Comparison of ENCODE assay signal across 8 cellular contexts in the genomic region with DNA sequence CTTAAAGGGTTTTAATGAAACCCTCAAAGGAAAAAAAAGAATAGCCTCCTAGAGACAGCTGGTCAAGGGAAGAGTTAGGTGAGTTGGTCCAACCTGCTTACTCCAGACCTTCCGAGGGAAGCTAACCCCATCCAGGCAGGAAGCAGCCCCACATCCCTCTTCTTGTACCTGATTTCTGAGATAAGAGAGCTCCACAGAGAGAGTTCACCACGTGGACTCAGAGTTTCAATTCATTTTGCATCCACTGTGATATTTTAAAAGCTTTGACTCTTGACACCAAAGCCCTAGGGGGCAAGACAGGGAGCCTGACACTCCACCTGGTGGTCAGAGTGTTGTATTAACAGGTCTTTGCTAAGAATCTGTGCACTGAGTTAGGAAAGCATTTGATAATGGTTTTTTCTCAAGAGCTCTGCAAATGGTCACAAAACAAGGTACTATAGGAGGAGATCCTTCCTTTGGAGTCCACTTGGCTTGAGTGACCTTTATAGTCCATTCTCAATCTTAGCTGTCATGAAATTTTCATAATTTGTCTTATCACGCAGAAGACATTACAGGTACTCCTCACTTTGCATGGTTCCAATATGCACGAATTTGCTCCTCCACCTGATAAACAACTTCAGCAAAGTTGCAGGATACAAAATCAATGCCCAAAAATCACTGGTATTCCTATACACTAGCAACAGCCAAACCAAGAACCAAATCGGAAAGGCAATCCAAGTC. TPM values are rescaled to one million over a fixed set of nuclear protein-coding genes. Genes with fewer than 3 reads are reported as not detected.
DNase-seq lines count a peak whose midpoint lies in the region; ATAC-seq and TF ChIP-seq lines count a peak whose summit lies in the region.

No MANE protein-coding gene starts in this region.

- H3K36me3 Mint-ChIP-seq in activated CD4-positive, alpha-beta T cell treated with anti-CD3 and anti-CD28 coated beads, Interleukin-2, amount 10 ng/mL, durations not matched to agents 24 days and 14 days (ENCODE audit: low read depth), result peaks cover 20% of the 10 kb centered on the region
- peaks cover 0 to 13% (median 0%) of the 10 kb centered on the region in 3 donors for H3K36me3 Mint-ChIP-seq in naive thymus-derived CD8-positive, alpha-beta T cell

- TF ChIP-seq CTCF in BE2C (IDR thresholded peaks at IDR 0.05; ENCODE audit: low read depth, low read length), result peak; percentile 92

- no peaks in the 10 kb centered on the region for H3K9me3 ChIP-seq in BE2C

- peak overlapping the region; percentile 85 for H3K27ac Mint-ChIP-seq in activated CD4-positive, alpha-beta T cell treated with anti-CD3 and anti-CD28 coated beads, Interleukin-2, amount 10 ng/mL, durations not matched to agents 24 days and 14 days
- peak overlapping the region; percentile 89 to 96 (median 93) for H3K27ac Mint-ChIP-seq in naive thymus-derived CD8-positive, alpha-beta T cell

- intact Hi-C loops in activated CD4-positive, alpha-beta T cell treated with anti-CD3 and anti-CD28 coated beads, Interleukin-2, amount 10 ng/mL, durations not matched to agents 24 days and 14 days (cut with micrococcal nuclease), result loop anchor here (1.0 to 2.0 kb wide), 5 partner anchors 15 to 136 kb away; no protein-coding TSS in a partner anchor

- no peaks in the 10 kb centered on the region for H3K27me3 ChIP-seq in BE2C

- DNase-seq in BE2C (peak; percentile 66), NCI-H226 (peak; percentile 30), stromal cell of bone marrow (ENCODE audit: low read depth) (peak; percentile 29)
- peak; percentile 92 for DNase-seq in activated CD4-positive, alpha-beta T cell treated with anti-CD3 and anti-CD28 coated beads, Interleukin-2, amount 10 ng/mL, durations not matched to agents 24 days and 14 days
- DNase-seq in effector CD8-positive, alpha-beta T cell (lab: John Stamatoyannopoulos, UW), result peak; percentile 62
- DNase-seq in naive thymus-derived CD8-positive, alpha-beta T cell, result peak; percentile 50 to 90 (median 78)

- ATAC-seq in GM18868 (IDR thresholded peaks at IDR 0.05; ENCODE audit: unreplicated experiment) (peak; percentile 85), HG03108 (IDR thresholded peaks at IDR 0.05; ENCODE audit: unreplicated experiment) (peak; percentile 76)
- peak; percentile 86 to 88 for ATAC-seq in naive thymus-derived CD8-positive, alpha-beta T cell

- peaks cover 9% of the 10 kb centered on the region for H3K9me3 Mint-ChIP-seq in activated CD4-positive, alpha-beta T cell treated with anti-CD3 and anti-CD28 coated beads, Interleukin-2, amount 10 ng/mL, durations not matched to agents 24 days and 14 days
- H3K9me3 Mint-ChIP-seq in naive thymus-derived CD8-positive, alpha-beta T cell, result peaks cover 0 to 8% (median 4%) of the 10 kb centered on the region in 9 donors

- H3K27me3 Mint-ChIP-seq in activated CD4-positive, alpha-beta T cell treated with anti-CD3 and anti-CD28 coated beads, Interleukin-2, amount 10 ng/mL, durations not matched to agents 24 days and 14 days, result no peaks in the 10 kb centered on the region
- no peaks in the 10 kb centered on the region for H3K27me3 Mint-ChIP-seq in naive thymus-derived CD8-positive, alpha-beta T cell

- POLR2A ChIA-PET in naive thymus-derived CD8-positive, alpha-beta T cell (lab: Charles Lee), result interaction anchor here (0.9 to 6.2 kb wide), 28 partner anchors 9 to 272 kb away, joined by 3 to 289 read pairs (median 6); a partner anchor contains a TSS

- no peaks in the 10 kb centered on the region; the same call in 1 of the 2 replicates for H3K4me1 ChIP-seq in BE2C

- H3K4me3 ChIP-seq in BE2C (ENCODE audit: low read depth, low read length), result no peak overlapping the region

- peaks cover 41% of the 10 kb centered on the region for H3K4me1 Mint-ChIP-seq in activated CD4-positive, alpha-beta T cell treated with anti-CD3 and anti-CD28 coated beads, Interleukin-2, amount 10 ng/mL, durations not matched to agents 24 days and 14 days
- H3K4me1 Mint-ChIP-seq in naive thymus-derived CD8-positive, alpha-beta T cell, result peaks cover 44 to 82% (median 77%) of the 10 kb centered on the region in 4 donors

- no peaks in the 10 kb centered on the region for H3K36me3 ChIP-seq in BE2C

- H3K4me3 Mint-ChIP-seq in activated CD4-positive, alpha-beta T cell treated with anti-CD3 and anti-CD28 coated beads, Interleukin-2, amount 10 ng/mL, durations not matched to agents 24 days and 14 days, result peak overlapping the region; percentile 34
- peak overlapping the region; percentile 36 to 82 (median 70) for H3K4me3 Mint-ChIP-seq in naive thymus-derived CD8-positive, alpha-beta T cell

RNA-seq across cellular contexts. Expression of a gene that starts 56.1 kb away (rescaled TPM):
- polyA plus RNA-seq in BE2C (2012; ENCODE audit: insufficient read depth, insufficient read length, low read depth), result not detected
- 25.3 and 26.5 TPM in 2 replicates for total RNA-seq in activated CD4-positive, alpha-beta T cell treated with anti-CD3 and anti-CD28 coated beads, Interleukin-2, amount 10 ng/mL, durations not matched to agents 24 days and 14 days
- total RNA-seq in naive thymus-derived CD8-positive, alpha-beta T cell, result 100 to 1,000 TPM; 511 to 531 TPM
- polyA plus RNA-seq in naive thymus-derived CD8-positive, alpha-beta T cell, result 100 to 1,000 TPM; 413 to 542 (median 468) TPM

Comparison
In these comparisons a context has a peak if more than half of its experiments do, and no peak if none do; other contexts are left out.
1. DNase-seq: peak in every context shown above with its lines; median percentile 92 in activated CD4-positive, alpha-beta T cell treated with anti-CD3 and anti-CD28 coated beads, Interleukin-2, amount 10 ng/mL, durations not matched to agents 24 days and 14 days; 78 in naive thymus-derived CD8-positive, alpha-beta T cell; 66 in BE2C; 62 in effector CD8-positive, alpha-beta T cell; 30 in NCI-H226; 29 in stromal cell of bone marrow.
2. RNA of a gene that starts 56.1 kb away (total RNA-seq): 511 to 531 TPM in naive thymus-derived CD8-positive, alpha-beta T cell; 25.3 to 26.5 TPM in activated CD4-positive, alpha-beta T cell treated with anti-CD3 and anti-CD28 coated beads, Interleukin-2, amount 10 ng/mL, durations not matched to agents 24 days and 14 days; every median in the first group is over 10 times any median in the second.
3. Peak in every context shown above with its lines, with median percentiles within 50 percentile points of each other: ATAC-seq.